29 cellular contexts compared by ENCODE assay signal in genomic region chr9:91814681-91815212, GRCh38.
DNase-seq lines count a peak whose midpoint lies in the region; TF ChIP-seq lines count a peak whose summit lies in the region.
"Had no signal": no experiment of that assay in that cellular context is flagged by ENCODE, and none has a peak within 500 bp of the region (broad histone marks: within the 10 kb centered on the region; RNA-seq: fewer than 3 reads in every experiment).

No MANE protein-coding gene starts in this region.

- no peaks in the 10 kb centered on the region for H3K9me3 Mint-ChIP-seq in osteocyte (ENCODE audit: unreplicated experiment)
- H3K9me3 Mint-ChIP-seq in activated naive CD4-positive, alpha-beta T cell treated with anti-CD3 and anti-CD28 coated beads, Interleukin-2, amount 10 ng/mL, durations not matched to agents 7 days and 5 days: no peaks in the 10 kb centered on the region
- H3K9me3 Mint-ChIP-seq: activated CD4-positive, alpha-beta T cell treated with anti-CD3 and anti-CD28 coated beads, Interleukin-2, amount 10 ng/mL, durations not matched to agents 7 days and 5 days; activated naive CD8-positive, alpha-beta T cell treated with anti-CD3 and anti-CD28 coated beads, Interleukin-2, amount 10 ng/mL, durations not matched to agents 7 days and 5 days; activated T-cell treated with anti-CD3 and anti-CD28 coated beads, Interleukin-2, amount 50 U/mL, for 24 hours; CD4-positive, alpha-beta memory T cell; natural killer cell treated with Interleukin-12 subunit alpha and Interleukin-12 subunit beta and Interleukin-15 and Interleukin-18, amount 100 ng/mL, for 72 hours; stimulated activated naive CD8-positive, alpha-beta T cell treated with anti-CD3 and anti-CD28 coated beads, Interleukin-15, Interleukin-2, amounts not matched to agents 100 ng/mL and 50 ng/mL, for 24 hours had no signal

- H3K4me3 ChIP-seq in AG04450 (ENCODE audit: low read depth, low read length) (no peak overlapping the region), hepatocyte (no peak overlapping the region)
- H3K4me3 ChIP-seq: ascending aorta, colonic mucosa, pancreas, SJCRH30, thoracic aorta had no signal

- peaks cover 82% of the 10 kb centered on the region for H3K79me2 ChIP-seq in hepatocyte

- no peak for DNase-seq in AG04450 (ENCODE audit: low read depth, low spot score)
- peak; percentile 18 for DNase-seq in SW480 (ENCODE audit: low spot score)
- no peak for DNase-seq in hepatocyte (ENCODE audit: low spot score)
- DNase-seq in osteocyte (ENCODE audit: extremely low spot score, unreplicated experiment): no peak
- DNase-seq in DMS153 (lab: John Stamatoyannopoulos, UW): no peak
- no peak for DNase-seq in activated CD4-positive, alpha-beta T cell treated with anti-CD3 and anti-CD28 coated beads for 4 hours
- no peak for DNase-seq in activated naive CD4-positive, alpha-beta T cell treated with anti-CD3 and anti-CD28 coated beads, Interleukin-2, amount 10 ng/mL, durations not matched to agents 7 days and 5 days
- DNase-seq in posterior cingulate gyrus: no peak
- DNase-seq: activated CD4-positive, alpha-beta T cell treated with anti-CD3 and anti-CD28 coated beads, Interleukin-2, amount 10 ng/mL, durations not matched to agents 7 days and 5 days; activated effector memory CD4-positive, alpha-beta T cell treated with anti-CD3 and anti-CD28 coated beads, Interleukin-2, amount 50 U/mL, for 16 hours; activated naive CD8-positive, alpha-beta T cell treated with anti-CD3 and anti-CD28 coated beads, Interleukin-2, amount 10 ng/mL, durations not matched to agents 7 days and 5 days; activated T-cell treated with anti-CD3 and anti-CD28 coated beads, Interleukin-2, amount 50 U/mL, for 24 hours; CD4-positive, alpha-beta memory T cell; colonic mucosa; foreskin fibroblast; H7; KG1; NCI-H1105 treated with DMSO at 0.1 percent for 48 hours; NCI-H1930; NCI-H226; pancreas; right cardiac atrium; SJCRH30; stimulated activated CD8-positive, alpha-beta memory T cell treated with anti-CD3 and anti-CD28 coated beads, Interleukin-4, amount 100 ng/mL, for 48 hours had no signal

- intact Hi-C loops in posterior cingulate gyrus (cut with DNase I): loop anchor here (10.0 kb wide), 1 partner anchor 60 kb away; no protein-coding TSS in a partner anchor

- H3K27ac ChIP-seq in AG04450 (ENCODE audit: low read depth, low read length) (peak overlapping the region; percentile 24), hepatocyte (peak overlapping the region; percentile 44)
- H3K27ac ChIP-seq: ascending aorta, colonic mucosa, pancreas, SJCRH30, thoracic aorta had no signal

- no peaks in the 10 kb centered on the region for H3K36me3 ChIP-seq in hepatocyte (replicated peaks; ENCODE audit: insufficient read depth, low read depth)
- H3K36me3 ChIP-seq: ascending aorta, colonic mucosa, pancreas, SJCRH30, thoracic aorta had no signal

- H3K27me3 Mint-ChIP-seq in osteocyte (ENCODE audit: unreplicated experiment): no peaks in the 10 kb centered on the region
- peaks cover 7% of the 10 kb centered on the region for H3K27me3 Mint-ChIP-seq in activated naive CD4-positive, alpha-beta T cell treated with anti-CD3 and anti-CD28 coated beads, Interleukin-2, amount 10 ng/mL, durations not matched to agents 7 days and 5 days
- H3K27me3 Mint-ChIP-seq: activated CD4-positive, alpha-beta T cell treated with anti-CD3 and anti-CD28 coated beads, Interleukin-2, amount 10 ng/mL, durations not matched to agents 7 days and 5 days; activated T-cell treated with anti-CD3 and anti-CD28 coated beads, Interleukin-2, amount 50 U/mL, for 24 hours; B cell; natural killer cell treated with Interleukin-12 subunit alpha and Interleukin-12 subunit beta and Interleukin-15 and Interleukin-18, amount 100 ng/mL, for 72 hours; stimulated activated naive CD8-positive, alpha-beta T cell treated with anti-CD3 and anti-CD28 coated beads, Interleukin-15, Interleukin-2, amounts not matched to agents 100 ng/mL and 50 ng/mL, for 24 hours had no signal

- H3K9me2 ChIP-seq in hepatocyte (replicated peaks; ENCODE audit: insufficient read depth): no peaks in the 10 kb centered on the region

- peak overlapping the region; percentile 56 for H3K27ac Mint-ChIP-seq in osteocyte (ENCODE audit: unreplicated experiment)
- no peak overlapping the region for H3K27ac Mint-ChIP-seq in activated naive CD4-positive, alpha-beta T cell treated with anti-CD3 and anti-CD28 coated beads, Interleukin-2, amount 10 ng/mL, durations not matched to agents 7 days and 5 days
- H3K27ac Mint-ChIP-seq: activated CD4-positive, alpha-beta T cell treated with anti-CD3 and anti-CD28 coated beads, Interleukin-2, amount 10 ng/mL, durations not matched to agents 7 days and 5 days; activated naive CD8-positive, alpha-beta T cell treated with anti-CD3 and anti-CD28 coated beads, Interleukin-2, amount 10 ng/mL, durations not matched to agents 7 days and 5 days; activated T-cell treated with anti-CD3 and anti-CD28 coated beads, Interleukin-2, amount 50 U/mL, for 24 hours; B cell; CD4-positive, alpha-beta memory T cell; natural killer cell treated with Interleukin-12 subunit alpha and Interleukin-12 subunit beta and Interleukin-15 and Interleukin-18, amount 100 ng/mL, for 72 hours; stimulated activated naive CD8-positive, alpha-beta T cell treated with anti-CD3 and anti-CD28 coated beads, Interleukin-15, Interleukin-2, amounts not matched to agents 100 ng/mL and 50 ng/mL, for 24 hours had no signal

- H3K4me1 Mint-ChIP-seq in osteocyte (ENCODE audit: unreplicated experiment): peaks cover 54% of the 10 kb centered on the region
- H3K4me1 Mint-ChIP-seq in activated naive CD4-positive, alpha-beta T cell treated with anti-CD3 and anti-CD28 coated beads, Interleukin-2, amount 10 ng/mL, durations not matched to agents 7 days and 5 days: no peaks in the 10 kb centered on the region
- H3K4me1 Mint-ChIP-seq: activated CD4-positive, alpha-beta T cell treated with anti-CD3 and anti-CD28 coated beads, Interleukin-2, amount 10 ng/mL, durations not matched to agents 7 days and 5 days; activated naive CD8-positive, alpha-beta T cell treated with anti-CD3 and anti-CD28 coated beads, Interleukin-2, amount 10 ng/mL, durations not matched to agents 7 days and 5 days; B cell; CD4-positive, alpha-beta memory T cell had no signal

- no peaks in the 10 kb centered on the region; the same call in 1 of the 2 replicates for H3K9me3 ChIP-seq in AG04450 (ENCODE audit: control insufficient read depth, insufficient read depth, low read length)
- no peaks in the 10 kb centered on the region for H3K9me3 ChIP-seq in hepatocyte (ENCODE audit: low read depth)
- H3K9me3 ChIP-seq: ascending aorta, colonic mucosa, pancreas, SJCRH30, thoracic aorta had no signal

- POLR2A ChIA-PET in AG04450 (lab: Yijun Ruan, JAX): no interaction called here

- H2AFZ ChIP-seq in hepatocyte: no peak overlapping the region

- CTCF ChIA-PET in AG04450 (lab: Charles Lee): interaction anchor here (0.8 to 2.1 kb wide), 2 partner anchors 136 to 140 kb away, joined by 3 to 6 read pairs; no protein-coding TSS in a partner anchor
- CTCF ChIA-PET in activated naive CD4-positive, alpha-beta T cell treated with anti-CD3 and anti-CD28 coated beads, Interleukin-2, amount 10 ng/mL, durations not matched to agents 7 days and 5 days (lab: Charles Lee): no interaction called here

- peaks cover 5% of the 10 kb centered on the region for H4K20me1 ChIP-seq in hepatocyte (ENCODE audit: insufficient read depth, poor library complexity, severe bottlenecking)

- peaks cover 53% of the 10 kb centered on the region for H3K4me1 ChIP-seq in hepatocyte (ENCODE audit: insufficient read depth)
- H3K4me1 ChIP-seq: ascending aorta, colonic mucosa, pancreas, SJCRH30 had no signal

- peaks cover 3% of the 10 kb centered on the region for H3K36me3 Mint-ChIP-seq in osteocyte (ENCODE audit: unreplicated experiment)
- no peaks in the 10 kb centered on the region for H3K36me3 Mint-ChIP-seq in activated naive CD4-positive, alpha-beta T cell treated with anti-CD3 and anti-CD28 coated beads, Interleukin-2, amount 10 ng/mL, durations not matched to agents 7 days and 5 days
- H3K36me3 Mint-ChIP-seq: activated naive CD8-positive, alpha-beta T cell treated with anti-CD3 and anti-CD28 coated beads, Interleukin-2, amount 10 ng/mL, durations not matched to agents 7 days and 5 days; CD4-positive, alpha-beta memory T cell; natural killer cell treated with Interleukin-12 subunit alpha and Interleukin-12 subunit beta and Interleukin-15 and Interleukin-18, amount 100 ng/mL, for 72 hours had no signal

- H3K27me3 ChIP-seq in AG04450 (ENCODE audit: control insufficient read depth, insufficient read depth, low read length) (peaks cover 5% of the 10 kb centered on the region), hepatocyte (no peaks in the 10 kb centered on the region)
- H3K27me3 ChIP-seq: ascending aorta, colonic mucosa, pancreas had no signal

- peak overlapping the region; percentile 1 for H3K4me2 ChIP-seq in hepatocyte

- no peak for TF ChIP-seq CTCF in AG04450 (IDR thresholded peaks at IDR 0.05; ENCODE audit: low read depth, low read length)
- TF ChIP-seq CTCF in hepatocyte (IDR thresholded peaks at IDR 0.05; ENCODE audit: poor library complexity): no peak
- no peak for TF ChIP-seq CTCF in osteocyte (IDR thresholded peaks at IDR 0.05)

- 49% methylated on average over 8 of the region's 8 CpGs for WGBS in hepatocyte (ENCODE audit: low lambda C conversion rate, missing lambda C conversion rate)

- no peak overlapping the region for H3K4me3 Mint-ChIP-seq in osteocyte (ENCODE audit: unreplicated experiment)
- no peak overlapping the region for H3K4me3 Mint-ChIP-seq in activated naive CD4-positive, alpha-beta T cell treated with anti-CD3 and anti-CD28 coated beads, Interleukin-2, amount 10 ng/mL, durations not matched to agents 7 days and 5 days
- H3K4me3 Mint-ChIP-seq: activated CD4-positive, alpha-beta T cell treated with anti-CD3 and anti-CD28 coated beads, Interleukin-2, amount 10 ng/mL, durations not matched to agents 7 days and 5 days; activated naive CD8-positive, alpha-beta T cell treated with anti-CD3 and anti-CD28 coated beads, Interleukin-2, amount 10 ng/mL, durations not matched to agents 7 days and 5 days; activated T-cell treated with anti-CD3 and anti-CD28 coated beads, Interleukin-2, amount 50 U/mL, for 24 hours; B cell; CD4-positive, alpha-beta memory T cell; natural killer cell treated with Interleukin-12 subunit alpha and Interleukin-12 subunit beta and Interleukin-15 and Interleukin-18, amount 100 ng/mL, for 72 hours; stimulated activated naive CD8-positive, alpha-beta T cell treated with anti-CD3 and anti-CD28 coated beads, Interleukin-15, Interleukin-2, amounts not matched to agents 100 ng/mL and 50 ng/mL, for 24 hours had no signal
